Comparison of ENCODE assay signal across 1 cellular context in the genomic region with DNA sequence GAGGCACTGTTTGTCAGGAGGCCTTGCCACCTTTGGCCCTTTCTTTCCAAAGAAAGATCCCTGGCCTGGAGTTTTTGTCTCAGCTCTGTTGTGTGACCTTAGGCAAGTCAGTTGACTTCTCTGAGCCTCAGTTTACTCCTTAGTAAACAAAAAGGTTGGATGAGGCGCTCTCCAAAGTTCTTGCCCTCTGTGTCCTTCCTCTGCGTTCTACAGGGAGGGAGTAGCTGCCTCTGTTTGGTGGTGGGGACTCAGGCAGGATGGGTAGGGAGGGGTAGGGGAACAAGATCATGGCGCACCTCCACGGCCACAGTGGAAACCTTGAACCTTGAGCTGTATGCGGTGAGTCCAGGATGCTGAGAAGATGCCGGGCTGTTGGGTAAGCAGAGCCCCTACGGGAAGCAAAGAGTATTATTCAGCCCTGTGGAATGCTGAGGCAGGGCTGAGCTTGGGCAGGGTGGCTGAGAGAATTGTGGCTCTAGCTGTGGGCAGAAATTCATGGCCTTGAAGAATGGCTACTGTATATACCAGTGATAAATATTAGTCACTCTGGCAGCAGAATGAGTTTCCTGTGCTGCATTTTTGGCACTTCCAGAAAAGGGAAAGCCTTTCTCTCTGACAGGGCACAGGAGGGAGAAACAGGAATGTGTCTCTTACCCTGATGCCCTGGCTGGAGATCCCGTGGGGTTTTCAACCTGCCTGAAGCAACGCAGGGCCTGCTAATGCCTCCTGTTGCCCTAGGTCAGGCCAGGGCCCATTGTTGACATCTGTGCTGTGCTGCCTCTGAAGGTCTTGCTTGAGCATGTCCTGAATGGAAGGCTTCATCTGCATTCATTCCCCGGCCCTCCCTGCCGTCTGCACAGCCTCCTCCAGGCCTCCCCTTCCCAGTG.
TF ChIP-seq lines count a peak whose summit lies in the region.

No MANE protein-coding gene starts in this region.

TF ChIP-seq in HepG2, 621 proteins besides CTCF, POLR2A, EP300 and RAD21 (continued from another document and continues in another):
- TF ChIP-seq, protein P1, sequence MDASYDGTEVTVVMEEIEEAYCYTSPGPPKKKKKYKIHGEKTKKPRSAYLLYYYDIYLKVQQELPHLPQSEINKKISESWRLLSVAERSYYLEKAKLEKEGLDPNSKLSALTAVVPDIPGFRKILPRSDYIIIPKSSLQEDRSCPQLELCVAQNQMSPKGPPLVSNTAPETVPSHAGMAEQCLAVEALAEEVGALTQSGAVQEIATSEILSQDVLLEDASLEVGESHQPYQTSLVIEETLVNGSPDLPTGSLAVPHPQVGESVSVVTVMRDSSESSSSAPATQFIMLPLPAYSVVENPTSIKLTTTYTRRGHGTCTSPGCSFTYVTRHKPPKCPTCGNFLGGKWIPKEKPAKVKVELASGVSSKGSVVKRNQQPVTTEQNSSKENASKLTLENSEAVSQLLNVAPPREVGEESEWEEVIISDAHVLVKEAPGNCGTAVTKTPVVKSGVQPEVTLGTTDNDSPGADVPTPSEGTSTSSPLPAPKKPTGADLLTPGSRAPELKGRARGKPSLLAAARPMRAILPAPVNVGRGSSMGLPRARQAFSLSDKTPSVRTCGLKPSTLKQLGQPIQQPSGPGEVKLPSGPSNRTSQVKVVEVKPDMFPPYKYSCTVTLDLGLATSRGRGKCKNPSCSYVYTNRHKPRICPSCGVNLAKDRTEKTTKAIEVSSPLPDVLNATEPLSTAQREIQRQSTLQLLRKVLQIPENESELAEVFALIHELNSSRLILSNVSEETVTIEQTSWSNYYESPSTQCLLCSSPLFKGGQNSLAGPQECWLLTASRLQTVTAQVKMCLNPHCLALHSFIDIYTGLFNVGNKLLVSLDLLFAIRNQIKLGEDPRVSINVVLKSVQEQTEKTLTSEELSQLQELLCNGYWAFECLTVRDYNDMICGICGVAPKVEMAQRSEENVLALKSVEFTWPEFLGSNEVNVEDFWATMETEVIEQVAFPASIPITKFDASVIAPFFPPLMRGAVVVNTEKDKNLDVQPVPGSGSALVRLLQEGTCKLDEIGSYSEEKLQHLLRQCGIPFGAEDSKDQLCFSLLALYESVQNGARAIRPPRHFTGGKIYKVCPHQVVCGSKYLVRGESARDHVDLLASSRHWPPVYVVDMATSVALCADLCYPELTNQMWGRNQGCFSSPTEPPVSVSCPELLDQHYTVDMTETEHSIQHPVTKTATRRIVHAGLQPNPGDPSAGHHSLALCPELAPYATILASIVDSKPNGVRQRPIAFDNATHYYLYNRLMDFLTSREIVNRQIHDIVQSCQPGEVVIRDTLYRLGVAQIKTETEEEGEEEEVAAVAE (CRISPR knock-in tag; IDR thresholded peaks at IDR 0.05; ENCODE audit: borderline replicate concordance), result peak; percentile 51; the same call in 1 of the 2 replicates
- TF ChIP-seq HNF4G (IDR thresholded peaks at IDR 0.05; ENCODE audit: borderline replicate concordance, low read depth, low read length) (peak; percentile 76), HNF4G (CRISPR knock-in tag; IDR thresholded peaks at IDR 0.05; ENCODE audit: borderline replicate concordance, low read depth) (peak; percentile 86; the same call in 1 of the 2 replicates), NR1H2 (CRISPR knock-in tag; IDR thresholded peaks at IDR 0.05; ENCODE audit: borderline replicate concordance, low read depth) (no peak), ELF3 (CRISPR knock-in tag; IDR thresholded peaks at IDR 0.05) (peak; percentile 94), ZNF776 (CRISPR knock-in tag; IDR thresholded peaks at IDR 0.05) (no peak), ETV6 (CRISPR knock-in tag; conservative IDR thresholded peaks at IDR 0.05) (no peak), ZSCAN12 (CRISPR knock-in tag; IDR thresholded peaks at IDR 0.05) (no peak), ZNF720 (CRISPR knock-in tag; IDR thresholded peaks at IDR 0.05) (no peak), KDM3A (CRISPR knock-in tag; IDR thresholded peaks at IDR 0.05; ENCODE audit: low read depth) (0 out of 2 replicates have a peak, but pooled peaks have one; percentile 30), CBX5 (CRISPR knock-in tag; IDR thresholded peaks at IDR 0.05; ENCODE audit: borderline replicate concordance) (peak; percentile 88; the same call in 1 of the 2 replicates), ZNF44 (CRISPR knock-in tag; IDR thresholded peaks at IDR 0.05) (no peak), MAFF (IDR thresholded peaks at IDR 0.05; ENCODE audit: low read depth, low read length) (peak; percentile 61; the same call in 1 of the 2 replicates), MIXL1 (CRISPR knock-in tag; IDR thresholded peaks at IDR 0.05) (peak; percentile 49; the same call in 1 of the 2 replicates), TBX2 (CRISPR knock-in tag; IDR thresholded peaks at IDR 0.05; ENCODE audit: borderline replicate concordance) (peak; percentile 72), ZNF615 (CRISPR knock-in tag; IDR thresholded peaks at IDR 0.05; ENCODE audit: borderline replicate concordance) (no peak), ELF1 (CRISPR knock-in tag; IDR thresholded peaks at IDR 0.05) (no peak), FOXP1 (IDR thresholded peaks at IDR 0.05) (no peak), FOXP1 (CRISPR knock-in tag; IDR thresholded peaks at IDR 0.05) (peak; percentile 60), KAT8 (CRISPR knock-in tag; IDR thresholded peaks at IDR 0.05) (0 out of 2 replicates have a peak, but pooled peaks have one; percentile 43), ZNF543 (CRISPR knock-in tag; IDR thresholded peaks at IDR 0.05) (0 out of 2 replicates have a peak, but pooled peaks have one; percentile 35), ZNF232 (CRISPR knock-in tag; IDR thresholded peaks at IDR 0.05; ENCODE audit: borderline replicate concordance) (peak; percentile 61), ZNF878 (CRISPR knock-in tag; IDR thresholded peaks at IDR 0.05) (no peak), KMT2B (CRISPR knock-in tag; IDR thresholded peaks at IDR 0.05) (peak; percentile 53; the same call in 1 of the 2 replicates), TARDBP (CRISPR knock-in tag; IDR thresholded peaks at IDR 0.05) (peak; percentile 89; the same call in 1 of the 2 replicates), NR2F2 (IDR thresholded peaks at IDR 0.05; ENCODE audit: borderline replicate concordance, low read depth) (peak; percentile 55; the same call in 1 of the 2 replicates), ZMYM4 (CRISPR knock-in tag; IDR thresholded peaks at IDR 0.05) (0 out of 2 replicates have a peak, but pooled peaks have one; percentile 52), MAZ (IDR thresholded peaks at IDR 0.05; ENCODE audit: borderline replicate concordance, low read depth, low read length) (peak; percentile 25; the same call in 1 of the 2 replicates), MAZ (CRISPR knock-in tag; IDR thresholded peaks at IDR 0.05; ENCODE audit: low read depth) (no peak), ZNF713 (CRISPR knock-in tag; IDR thresholded peaks at IDR 0.05) (0 out of 2 replicates have a peak, but pooled peaks have one; percentile 21)
- TF ChIP-seq, protein P2, sequence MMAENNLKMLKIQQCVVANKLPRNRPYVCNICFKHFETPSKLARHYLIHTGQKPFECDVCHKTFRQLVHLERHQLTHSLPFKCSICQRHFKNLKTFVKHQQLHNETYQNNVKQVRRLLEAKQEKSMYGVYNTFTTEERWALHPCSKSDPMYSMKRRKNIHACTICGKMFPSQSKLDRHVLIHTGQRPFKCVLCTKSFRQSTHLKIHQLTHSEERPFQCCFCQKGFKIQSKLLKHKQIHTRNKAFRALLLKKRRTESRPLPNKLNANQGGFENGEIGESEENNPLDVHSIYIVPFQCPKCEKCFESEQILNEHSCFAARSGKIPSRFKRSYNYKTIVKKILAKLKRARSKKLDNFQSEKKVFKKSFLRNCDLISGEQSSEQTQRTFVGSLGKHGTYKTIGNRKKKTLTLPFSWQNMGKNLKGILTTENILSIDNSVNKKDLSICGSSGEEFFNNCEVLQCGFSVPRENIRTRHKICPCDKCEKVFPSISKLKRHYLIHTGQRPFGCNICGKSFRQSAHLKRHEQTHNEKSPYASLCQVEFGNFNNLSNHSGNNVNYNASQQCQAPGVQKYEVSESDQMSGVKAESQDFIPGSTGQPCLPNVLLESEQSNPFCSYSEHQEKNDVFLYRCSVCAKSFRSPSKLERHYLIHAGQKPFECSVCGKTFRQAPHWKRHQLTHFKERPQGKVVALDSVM (CRISPR knock-in tag; IDR thresholded peaks at IDR 0.05), result no peak
- TF ChIP-seq, protein P3, sequence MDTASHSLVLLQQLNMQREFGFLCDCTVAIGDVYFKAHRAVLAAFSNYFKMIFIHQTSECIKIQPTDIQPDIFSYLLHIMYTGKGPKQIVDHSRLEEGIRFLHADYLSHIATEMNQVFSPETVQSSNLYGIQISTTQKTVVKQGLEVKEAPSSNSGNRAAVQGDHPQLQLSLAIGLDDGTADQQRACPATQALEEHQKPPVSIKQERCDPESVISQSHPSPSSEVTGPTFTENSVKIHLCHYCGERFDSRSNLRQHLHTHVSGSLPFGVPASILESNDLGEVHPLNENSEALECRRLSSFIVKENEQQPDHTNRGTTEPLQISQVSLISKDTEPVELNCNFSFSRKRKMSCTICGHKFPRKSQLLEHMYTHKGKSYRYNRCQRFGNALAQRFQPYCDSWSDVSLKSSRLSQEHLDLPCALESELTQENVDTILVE (CRISPR knock-in tag; IDR thresholded peaks at IDR 0.05), result peak; percentile 73
- TF ChIP-seq, protein P4, sequence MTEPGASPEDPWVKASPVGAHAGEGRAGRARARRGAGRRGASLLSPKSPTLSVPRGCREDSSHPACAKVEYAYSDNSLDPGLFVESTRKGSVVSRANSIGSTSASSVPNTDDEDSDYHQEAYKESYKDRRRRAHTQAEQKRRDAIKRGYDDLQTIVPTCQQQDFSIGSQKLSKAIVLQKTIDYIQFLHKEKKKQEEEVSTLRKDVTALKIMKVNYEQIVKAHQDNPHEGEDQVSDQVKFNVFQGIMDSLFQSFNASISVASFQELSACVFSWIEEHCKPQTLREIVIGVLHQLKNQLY (CRISPR knock-in tag; IDR thresholded peaks at IDR 0.05), result peak; percentile 38; the same call in 1 of the 2 replicates
- TF ChIP-seq, protein P5, sequence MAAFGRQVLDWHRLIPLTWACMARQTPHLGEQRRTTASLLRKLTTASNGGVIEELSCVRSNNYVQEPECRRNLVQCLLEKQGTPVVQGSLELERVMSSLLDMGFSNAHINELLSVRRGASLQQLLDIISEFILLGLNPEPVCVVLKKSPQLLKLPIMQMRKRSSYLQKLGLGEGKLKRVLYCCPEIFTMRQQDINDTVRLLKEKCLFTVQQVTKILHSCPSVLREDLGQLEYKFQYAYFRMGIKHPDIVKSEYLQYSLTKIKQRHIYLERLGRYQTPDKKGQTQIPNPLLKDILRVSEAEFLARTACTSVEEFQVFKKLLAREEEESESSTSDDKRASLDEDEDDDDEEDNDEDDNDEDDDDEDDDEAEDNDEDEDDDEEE (CRISPR knock-in tag; IDR thresholded peaks at IDR 0.05), result no peak
- TF ChIP-seq, protein P6, sequence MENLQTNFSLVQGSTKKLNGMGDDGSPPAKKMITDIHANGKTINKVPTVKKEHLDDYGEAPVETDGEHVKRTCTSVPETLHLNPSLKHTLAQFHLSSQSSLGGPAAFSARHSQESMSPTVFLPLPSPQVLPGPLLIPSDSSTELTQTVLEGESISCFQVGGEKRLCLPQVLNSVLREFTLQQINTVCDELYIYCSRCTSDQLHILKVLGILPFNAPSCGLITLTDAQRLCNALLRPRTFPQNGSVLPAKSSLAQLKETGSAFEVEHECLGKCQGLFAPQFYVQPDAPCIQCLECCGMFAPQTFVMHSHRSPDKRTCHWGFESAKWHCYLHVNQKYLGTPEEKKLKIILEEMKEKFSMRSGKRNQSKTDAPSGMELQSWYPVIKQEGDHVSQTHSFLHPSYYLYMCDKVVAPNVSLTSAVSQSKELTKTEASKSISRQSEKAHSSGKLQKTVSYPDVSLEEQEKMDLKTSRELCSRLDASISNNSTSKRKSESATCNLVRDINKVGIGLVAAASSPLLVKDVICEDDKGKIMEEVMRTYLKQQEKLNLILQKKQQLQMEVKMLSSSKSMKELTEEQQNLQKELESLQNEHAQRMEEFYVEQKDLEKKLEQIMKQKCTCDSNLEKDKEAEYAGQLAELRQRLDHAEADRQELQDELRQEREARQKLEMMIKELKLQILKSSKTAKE (CRISPR knock-in tag; IDR thresholded peaks at IDR 0.05; ENCODE audit: borderline replicate concordance), result peak; percentile 47; the same call in 1 of the 2 replicates
- TF ChIP-seq, protein P7, sequence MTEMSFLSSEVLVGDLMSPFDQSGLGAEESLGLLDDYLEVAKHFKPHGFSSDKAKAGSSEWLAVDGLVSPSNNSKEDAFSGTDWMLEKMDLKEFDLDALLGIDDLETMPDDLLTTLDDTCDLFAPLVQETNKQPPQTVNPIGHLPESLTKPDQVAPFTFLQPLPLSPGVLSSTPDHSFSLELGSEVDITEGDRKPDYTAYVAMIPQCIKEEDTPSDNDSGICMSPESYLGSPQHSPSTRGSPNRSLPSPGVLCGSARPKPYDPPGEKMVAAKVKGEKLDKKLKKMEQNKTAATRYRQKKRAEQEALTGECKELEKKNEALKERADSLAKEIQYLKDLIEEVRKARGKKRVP (CRISPR knock-in tag; IDR thresholded peaks at IDR 0.05), result 0 out of 4 replicates have a peak, but pooled peaks of 1 of the 2 experiments have one; percentile 29
- TF ChIP-seq, protein P8, sequence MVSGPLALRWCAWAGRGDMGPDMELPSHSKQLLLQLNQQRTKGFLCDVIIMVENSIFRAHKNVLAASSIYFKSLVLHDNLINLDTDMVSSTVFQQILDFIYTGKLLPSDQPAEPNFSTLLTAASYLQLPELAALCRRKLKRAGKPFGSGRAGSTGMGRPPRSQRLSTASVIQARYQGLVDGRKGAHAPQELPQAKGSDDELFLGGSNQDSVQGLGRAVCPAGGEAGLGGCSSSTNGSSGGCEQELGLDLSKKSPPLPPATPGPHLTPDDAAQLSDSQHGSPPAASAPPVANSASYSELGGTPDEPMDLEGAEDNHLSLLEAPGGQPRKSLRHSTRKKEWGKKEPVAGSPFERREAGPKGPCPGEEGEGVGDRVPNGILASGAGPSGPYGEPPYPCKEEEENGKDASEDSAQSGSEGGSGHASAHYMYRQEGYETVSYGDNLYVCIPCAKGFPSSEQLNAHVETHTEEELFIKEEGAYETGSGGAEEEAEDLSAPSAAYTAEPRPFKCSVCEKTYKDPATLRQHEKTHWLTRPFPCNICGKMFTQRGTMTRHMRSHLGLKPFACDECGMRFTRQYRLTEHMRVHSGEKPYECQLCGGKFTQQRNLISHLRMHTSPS (CRISPR knock-in tag; IDR thresholded peaks at IDR 0.05; ENCODE audit: low read depth), result peak; percentile 81; the same call in 1 of the 2 replicates
- TF ChIP-seq, protein P9, sequence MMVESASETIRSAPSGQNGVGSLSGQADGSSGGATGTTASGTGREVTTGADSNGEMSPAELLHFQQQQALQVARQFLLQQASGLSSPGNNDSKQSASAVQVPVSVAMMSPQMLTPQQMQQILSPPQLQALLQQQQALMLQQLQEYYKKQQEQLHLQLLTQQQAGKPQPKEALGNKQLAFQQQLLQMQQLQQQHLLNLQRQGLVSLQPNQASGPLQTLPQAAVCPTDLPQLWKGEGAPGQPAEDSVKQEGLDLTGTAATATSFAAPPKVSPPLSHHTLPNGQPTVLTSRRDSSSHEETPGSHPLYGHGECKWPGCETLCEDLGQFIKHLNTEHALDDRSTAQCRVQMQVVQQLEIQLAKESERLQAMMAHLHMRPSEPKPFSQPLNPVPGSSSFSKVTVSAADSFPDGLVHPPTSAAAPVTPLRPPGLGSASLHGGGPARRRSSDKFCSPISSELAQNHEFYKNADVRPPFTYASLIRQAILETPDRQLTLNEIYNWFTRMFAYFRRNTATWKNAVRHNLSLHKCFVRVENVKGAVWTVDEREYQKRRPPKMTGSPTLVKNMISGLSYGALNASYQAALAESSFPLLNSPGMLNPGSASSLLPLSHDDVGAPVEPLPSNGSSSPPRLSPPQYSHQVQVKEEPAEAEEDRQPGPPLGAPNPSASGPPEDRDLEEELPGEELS (CRISPR knock-in tag; IDR thresholded peaks at IDR 0.05), result peak; percentile 87
- TF ChIP-seq, protein P10, sequence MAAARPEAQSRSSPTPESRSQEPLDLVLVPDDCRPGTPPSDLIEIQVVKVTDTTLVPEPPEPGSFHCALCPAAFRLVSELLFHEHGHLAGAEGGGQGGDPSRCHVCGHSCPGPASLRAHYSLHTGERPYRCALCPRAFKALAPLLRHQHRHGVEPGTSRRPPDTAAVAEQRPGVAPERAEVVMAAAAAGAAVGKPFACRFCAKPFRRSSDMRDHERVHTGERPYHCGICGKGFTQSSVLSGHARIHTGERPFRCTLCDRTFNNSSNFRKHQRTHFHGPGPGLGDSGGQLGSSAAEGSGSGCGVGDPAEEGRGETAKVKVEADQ (CRISPR knock-in tag; IDR thresholded peaks at IDR 0.05; ENCODE audit: borderline replicate concordance), result peak; percentile 63; the same call in 1 of the 2 replicates
